16 cellular contexts compared by ENCODE assay signal in the genomic region with DNA sequence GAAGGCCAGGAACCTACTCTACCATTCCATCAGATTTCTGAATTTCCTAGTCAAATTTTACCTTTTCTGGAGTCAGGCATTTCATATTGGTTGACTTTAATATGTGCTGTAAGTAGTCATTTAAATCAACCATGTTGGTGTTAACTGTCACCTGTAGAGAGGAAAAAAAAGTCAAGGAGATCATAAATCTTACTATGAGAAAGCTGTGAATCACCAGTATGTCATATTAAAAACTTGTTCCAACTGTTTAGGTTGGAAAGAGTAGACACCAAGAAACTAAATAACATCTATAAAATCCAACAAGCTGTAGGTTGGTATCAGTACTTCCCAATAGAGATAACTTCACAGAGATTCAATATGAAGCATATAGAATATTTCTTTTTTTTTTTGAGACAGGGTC. TPM values are rescaled to one million over a fixed set of nuclear protein-coding genes. Genes with fewer than 3 reads are reported as not detected.
DNase-seq lines count a peak whose midpoint lies in the region; ATAC-seq and TF ChIP-seq lines count a peak whose summit lies in the region.
"Had no signal": no experiment of that assay in that cellular context is flagged by ENCODE, and none has a peak within 500 bp of the region (broad histone marks: within the 10 kb centered on the region; RNA-seq: fewer than 3 reads in every experiment).

No MANE protein-coding gene starts in this region.

- H3K4me3 Mint-ChIP-seq in stimulated activated naive CD8-positive, alpha-beta T cell treated with anti-CD3 and anti-CD28 coated beads, Interleukin-15, Interleukin-2, amounts not matched to agents 100 ng/mL and 50 ng/mL, for 24 hours = no peak overlapping the region
- no peak overlapping the region for H3K4me3 Mint-ChIP-seq in stimulated activated naive CD8-positive, alpha-beta T cell treated with anti-CD3 and anti-CD28 coated beads, Interleukin-15, amount 100 ng/mL, for 72 hours
- H3K4me3 Mint-ChIP-seq in activated naive CD8-positive, alpha-beta T cell treated with anti-CD3 and anti-CD28 coated beads, Interleukin-2, amount 50 U/mL, for 24 hours = no peak overlapping the region

- peaks cover 16% of the 10 kb centered on the region; the same call in 1 of the 2 replicates for H3K79me2 ChIP-seq in SK-N-SH (ENCODE audit: insufficient read depth)

- H3K4me2 ChIP-seq in SK-N-SH = no peak overlapping the region
- H3K4me2 ChIP-seq: BLaER1 had no signal

- H3K36me3 ChIP-seq in SK-N-SH (replicated peaks in 1 of 2; ENCODE audit: control insufficient read depth in 1 of 2, insufficient read depth in 2 of 2, low read length in 1 of 2) (peaks cover 80 to 98% of the 10 kb centered on the region in 2 experiments), adrenal gland (replicated peaks in 1 of 2) (peaks cover 0 to 84% of the 10 kb centered on the region in 2 donors)

- no peaks in the 10 kb centered on the region for H3K9me2 ChIP-seq in SK-N-SH

- no peak for ATAC-seq in SK-N-SH treated with all-trans-retinoic acid at 6 μM for 48 hours
- no peak for ATAC-seq in stimulated activated naive CD8-positive, alpha-beta T cell treated with anti-CD3 and anti-CD28 coated beads, Interleukin-15, amount 100 ng/mL, for 72 hours
- ATAC-seq in activated naive CD8-positive, alpha-beta T cell treated with anti-CD3 and anti-CD28 coated beads, Interleukin-2, amount 50 U/mL, for 24 hours = no peak
- ATAC-seq: GM12878, HCT116 had no signal

- TF ChIP-seq POLR2A in adrenal gland (IDR thresholded peaks at IDR 0.05) = no peak

- intact Hi-C loops in adrenal gland (cut with DNase I) = no loop called here

- H3K9me3 Mint-ChIP-seq in stimulated activated naive CD8-positive, alpha-beta T cell treated with anti-CD3 and anti-CD28 coated beads, Interleukin-15, Interleukin-2, amounts not matched to agents 100 ng/mL and 50 ng/mL, for 24 hours = no peaks in the 10 kb centered on the region
- H3K9me3 Mint-ChIP-seq in stimulated activated naive CD8-positive, alpha-beta T cell treated with anti-CD3 and anti-CD28 coated beads, Interleukin-15, amount 100 ng/mL, for 72 hours = no peaks in the 10 kb centered on the region
- H3K9me3 Mint-ChIP-seq in activated naive CD8-positive, alpha-beta T cell treated with anti-CD3 and anti-CD28 coated beads, Interleukin-2, amount 50 U/mL, for 24 hours = no peaks in the 10 kb centered on the region

- no peak for TF ChIP-seq EP300 in SK-N-SH (IDR thresholded peaks at IDR 0.05; ENCODE audit: borderline replicate concordance in 1 of 2, low read depth in 1 of 2, low read length in 1 of 2)

- CTCF ChIA-PET in SK-N-SH (lab: Yijun Ruan, JAX) = interaction anchor here (0.7 to 0.9 kb wide), 2 partner anchors 151 to 158 kb away, joined by 3 read pairs; no protein-coding TSS in a partner anchor

- peaks cover 74% of the 10 kb centered on the region for H3F3A ChIP-seq in SK-N-SH (replicated peaks; ENCODE audit: insufficient read depth)

- H3K36me3 Mint-ChIP-seq in stimulated activated naive CD8-positive, alpha-beta T cell treated with anti-CD3 and anti-CD28 coated beads, Interleukin-15, Interleukin-2, amounts not matched to agents 100 ng/mL and 50 ng/mL, for 24 hours (ENCODE audit: low read depth) = peaks cover 37% of the 10 kb centered on the region
- H3K36me3 Mint-ChIP-seq in activated naive CD8-positive, alpha-beta T cell treated with anti-CD3 and anti-CD28 coated beads, Interleukin-2, amount 50 U/mL, for 24 hours (ENCODE audit: low read depth) = peaks cover 34% of the 10 kb centered on the region

- H3K27me3 Mint-ChIP-seq in stimulated activated naive CD8-positive, alpha-beta T cell treated with anti-CD3 and anti-CD28 coated beads, Interleukin-15, Interleukin-2, amounts not matched to agents 100 ng/mL and 50 ng/mL, for 24 hours = no peaks in the 10 kb centered on the region
- H3K27me3 Mint-ChIP-seq in stimulated activated naive CD8-positive, alpha-beta T cell treated with anti-CD3 and anti-CD28 coated beads, Interleukin-15, amount 100 ng/mL, for 72 hours = no peaks in the 10 kb centered on the region
- H3K27me3 Mint-ChIP-seq in activated naive CD8-positive, alpha-beta T cell treated with anti-CD3 and anti-CD28 coated beads, Interleukin-2, amount 50 U/mL, for 24 hours = no peaks in the 10 kb centered on the region

- H3K9me3 ChIP-seq in SK-N-SH (no peaks in the 10 kb centered on the region), adrenal gland (replicated peaks in 1 of 3) (no peaks in the 10 kb centered on the region)
- H3K9me3 ChIP-seq: BLaER1 had no signal

- no peak overlapping the region for H2AFZ ChIP-seq in SK-N-SH (ENCODE audit: low read depth)
- H2AFZ ChIP-seq: GM23248 had no signal

- TF ChIP-seq CTCF in SK-N-SH (IDR thresholded peaks at IDR 0.05) (no peak), adrenal gland (IDR thresholded peaks at IDR 0.05) (no peak)

- H3K27ac Mint-ChIP-seq in stimulated activated naive CD8-positive, alpha-beta T cell treated with anti-CD3 and anti-CD28 coated beads, Interleukin-15, Interleukin-2, amounts not matched to agents 100 ng/mL and 50 ng/mL, for 24 hours = peak overlapping the region; percentile 24
- no peak overlapping the region for H3K27ac Mint-ChIP-seq in stimulated activated naive CD8-positive, alpha-beta T cell treated with anti-CD3 and anti-CD28 coated beads, Interleukin-15, amount 100 ng/mL, for 72 hours
- peak overlapping the region; percentile 38 for H3K27ac Mint-ChIP-seq in activated naive CD8-positive, alpha-beta T cell treated with anti-CD3 and anti-CD28 coated beads, Interleukin-2, amount 50 U/mL, for 24 hours

- H3K27ac ChIP-seq in SK-N-SH (ENCODE audit: low read depth in 2 of 2, low read length in 1 of 2) (no peak overlapping the region), adrenal gland (no peak overlapping the region)
- H3K27ac ChIP-seq: 22Rv1, BLaER1, GM23248 had no signal

- H3K4me3 ChIP-seq in SK-N-SH (ENCODE audit: low read depth in 2 of 2, low read length in 1 of 2) = no peak overlapping the region
- no peak overlapping the region for H3K4me3 ChIP-seq in adrenal gland
- H3K4me3 ChIP-seq: BLaER1, GM12878, GM23248 had no signal

- no peak for TF ChIP-seq RAD21 in SK-N-SH (IDR thresholded peaks at IDR 0.05; ENCODE audit: low read length)

- H3K27me3 ChIP-seq in SK-N-SH (ENCODE audit: insufficient read depth) = no peaks in the 10 kb centered on the region
- no peaks in the 10 kb centered on the region for H3K27me3 ChIP-seq in adrenal gland
- H3K27me3 ChIP-seq: BLaER1 had no signal

- no peak overlapping the region for H3K9ac ChIP-seq in SK-N-SH
- H3K9ac ChIP-seq: BLaER1, GM23248 had no signal

- no peak for DNase-seq in SK-N-SH
- DNase-seq in stimulated activated naive CD8-positive, alpha-beta T cell treated with anti-CD3 and anti-CD28 coated beads, Interleukin-15, amount 100 ng/mL, for 72 hours = no peak
- no peak for DNase-seq in activated naive CD8-positive, alpha-beta T cell treated with anti-CD3 and anti-CD28 coated beads, Interleukin-2, amount 50 U/mL, for 24 hours
- no peak for DNase-seq in kidney tubule cell (ENCODE audit: low spot score)
- no peak for DNase-seq in adrenal gland
- DNase-seq in T-helper 1 cell = no peak
- DNase-seq: AML-193, Calu3, DMS 273 treated with DMSO at 0.1 percent for 48 hours, GM23248 had no signal

- H3K4me1 ChIP-seq in SK-N-SH (ENCODE audit: control insufficient read depth in 1 of 2, insufficient read depth in 2 of 2, low read depth in 1 of 2, low read length in 1 of 2) (no peaks in the 10 kb centered on the region), adrenal gland (replicated peaks in 1 of 2) (no peaks in the 10 kb centered on the region)
- H3K4me1 ChIP-seq: BLaER1 had no signal

- H3K4me1 Mint-ChIP-seq in stimulated activated naive CD8-positive, alpha-beta T cell treated with anti-CD3 and anti-CD28 coated beads, Interleukin-15, Interleukin-2, amounts not matched to agents 100 ng/mL and 50 ng/mL, for 24 hours (ENCODE audit: low read depth) = peaks cover 5% of the 10 kb centered on the region
- no peaks in the 10 kb centered on the region for H3K4me1 Mint-ChIP-seq in stimulated activated naive CD8-positive, alpha-beta T cell treated with anti-CD3 and anti-CD28 coated beads, Interleukin-15, amount 100 ng/mL, for 72 hours
- no peaks in the 10 kb centered on the region for H3K4me1 Mint-ChIP-seq in activated naive CD8-positive, alpha-beta T cell treated with anti-CD3 and anti-CD28 coated beads, Interleukin-2, amount 50 U/mL, for 24 hours

- H4K20me1 ChIP-seq in SK-N-SH (ENCODE audit: insufficient read depth) = no peaks in the 10 kb centered on the region
- H4K20me1 ChIP-seq: BLaER1 had no signal

- POLR2A ChIA-PET in SK-N-SH (lab: Yijun Ruan, JAX) = no interaction called here

TF ChIP-seq in SK-N-SH, 30 proteins besides CTCF, POLR2A, EP300 and RAD21:
- TF ChIP-seq, protein P1, sequence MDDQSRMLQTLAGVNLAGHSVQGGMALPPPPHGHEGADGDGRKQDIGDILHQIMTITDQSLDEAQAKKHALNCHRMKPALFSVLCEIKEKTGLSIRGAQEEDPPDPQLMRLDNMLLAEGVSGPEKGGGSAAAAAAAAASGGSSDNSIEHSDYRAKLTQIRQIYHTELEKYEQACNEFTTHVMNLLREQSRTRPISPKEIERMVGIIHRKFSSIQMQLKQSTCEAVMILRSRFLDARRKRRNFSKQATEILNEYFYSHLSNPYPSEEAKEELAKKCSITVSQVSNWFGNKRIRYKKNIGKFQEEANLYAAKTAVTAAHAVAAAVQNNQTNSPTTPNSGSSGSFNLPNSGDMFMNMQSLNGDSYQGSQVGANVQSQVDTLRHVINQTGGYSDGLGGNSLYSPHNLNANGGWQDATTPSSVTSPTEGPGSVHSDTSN (IDR thresholded peaks at IDR 0.05) = 0 out of 2 replicates have a peak, but pooled peaks have one; percentile 9
- TF ChIP-seq RCOR1 (IDR thresholded peaks at IDR 0.05; ENCODE audit: low read length) = no peak

TF ChIP-seq in SK-N-SH treated with all-trans-retinoic acid at 6 μM for 48 hours, 23 proteins besides CTCF, POLR2A, EP300 and RAD21 (continues in another document):
- TF ChIP-seq SNAI2 (CRISPR knock-in tag; IDR thresholded peaks at IDR 0.05) (no peak), ZNF70 (CRISPR knock-in tag; IDR thresholded peaks at IDR 0.05) (no peak), ZNF565 (CRISPR knock-in tag; conservative IDR thresholded peaks at IDR 0.05; ENCODE audit: low read depth) (no peak), RARB (CRISPR knock-in tag; IDR thresholded peaks at IDR 0.05) (no peak), BACH2 (CRISPR knock-in tag; IDR thresholded peaks at IDR 0.05; ENCODE audit: borderline replicate concordance) (no peak), PPARA (CRISPR knock-in tag; IDR thresholded peaks at IDR 0.05; ENCODE audit: borderline replicate concordance) (no peak)

RNA-seq across cellular contexts. Expression of a gene that starts 39.5 kb away (rescaled TPM):
- 81.0 and 96.2 TPM in 2 replicates for polyA plus RNA-seq in SK-N-SH (2012; rRNA removed)
- polyA plus RNA-seq in SK-N-SH (2012; cell fraction: cytosol; rRNA removed) = 103 and 108 TPM in 2 replicates
- polyA plus RNA-seq in SK-N-SH (2012; cell fraction: nucleus; rRNA removed) = 63.8 and 109 TPM in 2 replicates
- total RNA-seq in adrenal gland = 100 to 1,000 TPM in 2 of 8 donors, 10 to 100 TPM in 6; 77.6 to 110 (median 87.4) TPM
- 100 to 1,000 TPM in 1 of 3 donors, 10 to 100 TPM in 2; 45.2 to 105 (median 56.5) TPM for polyA plus RNA-seq in adrenal gland

Comparison
In these comparisons a context has a peak if more than half of its experiments do, and no peak if none do; other contexts are left out.
1. H3K27ac Mint-ChIP-seq: peak in stimulated activated naive CD8-positive, alpha-beta T cell treated with anti-CD3 and anti-CD28 coated beads, Interleukin-15, Interleukin-2, amounts not matched to agents 100 ng/mL and 50 ng/mL, for 24 hours (single experiment) and activated naive CD8-positive, alpha-beta T cell treated with anti-CD3 and anti-CD28 coated beads, Interleukin-2, amount 50 U/mL, for 24 hours (single experiment); none in stimulated activated naive CD8-positive, alpha-beta T cell treated with anti-CD3 and anti-CD28 coated beads, Interleukin-15, amount 100 ng/mL, for 72 hours (0 of 2).